ENCODE assay signal across 8 cellular contexts in genomic region chr12:3275171-3276041, GRCh38.
DNase-seq lines count a peak whose midpoint lies in the region; ATAC-seq, FAIRE-seq and TF ChIP-seq lines count a peak whose summit lies in the region.

No MANE protein-coding gene starts in this region.

- H3K9me3 ChIP-seq in fibroblast of lung (ENCODE audit: control insufficient read depth, insufficient read depth, low read depth, low read length): no peaks in the 10 kb centered on the region

- H3K27ac Mint-ChIP-seq in neural crest cell (ENCODE audit: unreplicated experiment): no peak overlapping the region
- no peak overlapping the region for H3K27ac Mint-ChIP-seq in stimulated activated naive CD8-positive, alpha-beta T cell treated with anti-CD3 and anti-CD28 coated beads, Interleukin-15, amount 100 ng/mL, for 72 hours

- H3K4me1 Mint-ChIP-seq in neural crest cell: peaks cover 16% of the 10 kb centered on the region
- no peaks in the 10 kb centered on the region for H3K4me1 Mint-ChIP-seq in stimulated activated naive CD8-positive, alpha-beta T cell treated with anti-CD3 and anti-CD28 coated beads, Interleukin-15, amount 100 ng/mL, for 72 hours

- no peak overlapping the region for H2AFZ ChIP-seq in fibroblast of lung (ENCODE audit: low read length)

- no peak overlapping the region for H3K4me3 ChIP-seq in fibroblast of lung (replicated peaks in 1 of 4; ENCODE audit: control extremely low read depth in 1 of 4, insufficient read depth in 1 of 4, low read depth in 3 of 4, low read length in 4 of 4)

- H3K79me2 ChIP-seq in fibroblast of lung (ENCODE audit: control insufficient read depth, insufficient read depth, low read length): no peaks in the 10 kb centered on the region

- H3K27me3 Mint-ChIP-seq in neural crest cell (ENCODE audit: low read depth): no peaks in the 10 kb centered on the region
- peaks cover 17% of the 10 kb centered on the region for H3K27me3 Mint-ChIP-seq in stimulated activated naive CD8-positive, alpha-beta T cell treated with anti-CD3 and anti-CD28 coated beads, Interleukin-15, amount 100 ng/mL, for 72 hours

- peak; percentile 78 for ATAC-seq in stimulated activated naive CD8-positive, alpha-beta T cell treated with anti-CD3 and anti-CD28 coated beads, Interleukin-15, amount 100 ng/mL, for 72 hours
- ATAC-seq in GM21786 (IDR thresholded peaks at IDR 0.05; ENCODE audit: unreplicated experiment): no peak

- no peak for FAIRE-seq in D721Med (lab: Jason Lieb, UNC)

- H3K27ac ChIP-seq in fibroblast of lung (ENCODE audit: insufficient read depth, low read length): no peak overlapping the region

- H3K9ac ChIP-seq in fibroblast of lung (ENCODE audit: insufficient read depth, low read length): no peak overlapping the region

- H4K20me1 ChIP-seq in fibroblast of lung (ENCODE audit: control insufficient read depth, extremely low read depth, insufficient read depth, low read length): no peaks in the 10 kb centered on the region

- peak; percentile 91 for TF ChIP-seq CTCF in D721Med (IDR thresholded peaks at IDR 0.05; ENCODE audit: insufficient read depth, missing control alignments)
- TF ChIP-seq CTCF in fibroblast of lung (conservative IDR thresholded peaks at IDR 0.05 in 1 of 2, IDR thresholded peaks at IDR 0.05 in 1 of 2; ENCODE audit: low read depth in 1 of 2, low read length in 2 of 2): peak; percentile 94 to 95
- peak; percentile 100 for TF ChIP-seq CTCF in neural crest cell (conservative IDR thresholded peaks at IDR 0.05)

- H3K4me1 ChIP-seq in fibroblast of lung (ENCODE audit: control insufficient read depth, extremely low read depth, insufficient read depth, low read length): no peaks in the 10 kb centered on the region

- no peak overlapping the region for H3K4me3 Mint-ChIP-seq in neural crest cell
- peak overlapping the region in 1 of 2 donors; percentile 9 for H3K4me3 Mint-ChIP-seq in stimulated activated naive CD8-positive, alpha-beta T cell treated with anti-CD3 and anti-CD28 coated beads, Interleukin-15, amount 100 ng/mL, for 72 hours

- H3K4me2 ChIP-seq in fibroblast of lung (ENCODE audit: extremely low read depth, insufficient read depth, low read length): no peak overlapping the region

- no peaks in the 10 kb centered on the region for H3K36me3 Mint-ChIP-seq in neural crest cell (ENCODE audit: low read depth)

- no peaks in the 10 kb centered on the region for H3K9me3 Mint-ChIP-seq in neural crest cell
- no peaks in the 10 kb centered on the region for H3K9me3 Mint-ChIP-seq in stimulated activated naive CD8-positive, alpha-beta T cell treated with anti-CD3 and anti-CD28 coated beads, Interleukin-15, amount 100 ng/mL, for 72 hours

- no peaks in the 10 kb centered on the region for H3K36me3 ChIP-seq in fibroblast of lung (ENCODE audit: control insufficient read depth, insufficient read depth, low read length)

- peak; percentile 83 for DNase-seq in D721Med (ENCODE audit: insufficient read length, low spot score)
- DNase-seq in HK-2 (ENCODE audit: unreplicated experiment): peak; percentile 77
- DNase-seq in OCI-M2 (lab: John Stamatoyannopoulos, UW; ENCODE audit: unreplicated experiment): peak; percentile 7
- DNase-seq in activated T-cell treated with anti-CD3 and anti-CD28 coated beads, Interleukin-2, amount 50 U/mL, for 48 hours: peak; percentile 82 to 83
- peak; percentile 56 to 66 for DNase-seq in fibroblast of lung (ENCODE audit: low read depth in 2 of 2)
- peak; percentile 87 for DNase-seq in neural crest cell (ENCODE audit: low read depth, low spot score)
- peak; percentile 69 to 72 for DNase-seq in stimulated activated naive CD8-positive, alpha-beta T cell treated with anti-CD3 and anti-CD28 coated beads, Interleukin-15, amount 100 ng/mL, for 72 hours

- H3K27me3 ChIP-seq in fibroblast of lung (ENCODE audit: control insufficient read depth, insufficient read depth, low read length): no peaks in the 10 kb centered on the region

Comparison
In these comparisons a context has a peak if more than half of its experiments do, and no peak if none do; other contexts are left out.
1. DNase-seq: peak in every context shown above with its lines; median percentile 87 in neural crest cell; 83 in D721Med; 82 in activated T-cell treated with anti-CD3 and anti-CD28 coated beads, Interleukin-2, amount 50 U/mL, for 48 hours; 77 in HK-2; 70 in stimulated activated naive CD8-positive, alpha-beta T cell treated with anti-CD3 and anti-CD28 coated beads, Interleukin-15, amount 100 ng/mL, for 72 hours; 61 in fibroblast of lung; 7 in OCI-M2.